12 cellular contexts compared by ENCODE assay signal in genomic region chr19:19538767-19539166, GRCh38. TPM values are rescaled to one million over a fixed set of nuclear protein-coding genes. Genes with fewer than 3 reads are reported as not detected.
DNase-seq lines count a peak whose midpoint lies in the region; ATAC-seq, FAIRE-seq and TF ChIP-seq lines count a peak whose summit lies in the region.
"Had no signal": no experiment of that assay in that cellular context is flagged by ENCODE, and none has a peak within 500 bp of the region (broad histone marks: within the 10 kb centered on the region; RNA-seq: fewer than 3 reads in every experiment).

No MANE protein-coding gene starts in this region.

- H3K4me3 ChIP-seq in NB4 (ENCODE audit: low read depth, low read length) = no peak overlapping the region
- H3K4me3 ChIP-seq in skeletal muscle cell (ENCODE audit: low read depth, low read length) = peak overlapping the region; percentile 34

- TF ChIP-seq CTCF in NB4 (IDR thresholded peaks at IDR 0.05; ENCODE audit: low read depth, low read length) = no peak
- no peak for TF ChIP-seq CTCF in endothelial cell (IDR thresholded peaks at IDR 0.05; ENCODE audit: unreplicated experiment)

- DNase-seq in activated CD4-positive, alpha-beta T cell treated with anti-CD3 and anti-CD28 coated beads for 36 hours = no peak
- no peak for DNase-seq in activated CD4-positive, alpha-beta T cell treated with anti-CD3 and anti-CD28 coated beads, Interleukin-2, amount 50 U/mL, for 1 hour
- DNase-seq in NB4 (ENCODE audit: low read depth) (peak; percentile 21), endothelial cell (ENCODE audit: low spot score) (no peak), skeletal muscle cell (ENCODE audit: low read depth) (no peak), GM12891 (ENCODE audit: insufficient read length, low spot score) (no peak), dermis blood vessel endothelial cell (no peak)
- DNase-seq: hippocampal formation, NCI-H187, occipital lobe had no signal

- H3K27me3 Mint-ChIP-seq in activated CD4-positive, alpha-beta T cell treated with anti-CD3 and anti-CD28 coated beads for 36 hours = peaks cover 11% of the 10 kb centered on the region
- H3K27me3 Mint-ChIP-seq in endothelial cell (ENCODE audit: unreplicated experiment) = peaks cover 22% of the 10 kb centered on the region

- intact Hi-C loops in activated CD4-positive, alpha-beta T cell treated with anti-CD3 and anti-CD28 coated beads for 36 hours (cut with DNase I, micrococcal nuclease) = no loop called here

- no peak for TF ChIP-seq POLR2A in NB4 (IDR thresholded peaks at IDR 0.05; ENCODE audit: extremely low read depth, insufficient read length)
- TF ChIP-seq POLR2A in GM12891 (IDR thresholded peaks at IDR 0.05; ENCODE audit: low read depth, low read length) = no peak

- no peak overlapping the region for H3K27ac Mint-ChIP-seq in activated CD4-positive, alpha-beta T cell treated with anti-CD3 and anti-CD28 coated beads for 36 hours
- no peak overlapping the region for H3K27ac Mint-ChIP-seq in endothelial cell (ENCODE audit: unreplicated experiment)

- ATAC-seq in activated CD4-positive, alpha-beta T cell treated with anti-CD3 and anti-CD28 coated beads for 36 hours = no peak
- ATAC-seq in HG02938 (IDR thresholded peaks at IDR 0.05; ENCODE audit: unreplicated experiment) = no peak

- CTCF ChIA-PET in activated CD4-positive, alpha-beta T cell treated with anti-CD3 and anti-CD28 coated beads for 36 hours (lab: Charles Lee) = interaction anchor here (0.6 to 0.9 kb wide), 2 partner anchors 17 to 72 kb away, joined by 3 read pairs; no protein-coding TSS in a partner anchor

- POLR2A ChIA-PET in activated CD4-positive, alpha-beta T cell treated with anti-CD3 and anti-CD28 coated beads for 36 hours (lab: Charles Lee) = interaction anchor here (0.6 kb wide), 1 partner anchor 100 kb away, joined by 3 read pairs; no protein-coding TSS in a partner anchor

- no peak for FAIRE-seq in GM12891 (lab: Jason Lieb, UNC)
- FAIRE-seq: colon had no signal

- H3K4me1 Mint-ChIP-seq in activated CD4-positive, alpha-beta T cell treated with anti-CD3 and anti-CD28 coated beads for 36 hours = peaks cover 29% of the 10 kb centered on the region
- no peaks in the 10 kb centered on the region for H3K4me1 Mint-ChIP-seq in endothelial cell (ENCODE audit: unreplicated experiment)

- peaks cover 3% of the 10 kb centered on the region for H3K36me3 Mint-ChIP-seq in activated CD4-positive, alpha-beta T cell treated with anti-CD3 and anti-CD28 coated beads for 36 hours (ENCODE audit: low read depth)
- peaks cover 12% of the 10 kb centered on the region for H3K36me3 Mint-ChIP-seq in endothelial cell (ENCODE audit: low read depth, unreplicated experiment)

- no peaks in the 10 kb centered on the region for H3K9me3 Mint-ChIP-seq in activated CD4-positive, alpha-beta T cell treated with anti-CD3 and anti-CD28 coated beads for 36 hours (ENCODE audit: low read depth)
- H3K9me3 Mint-ChIP-seq in endothelial cell (ENCODE audit: unreplicated experiment) = no peaks in the 10 kb centered on the region

- peak overlapping the region; percentile 2 for H3K4me3 Mint-ChIP-seq in activated CD4-positive, alpha-beta T cell treated with anti-CD3 and anti-CD28 coated beads for 36 hours
- peak overlapping the region; percentile 28 for H3K4me3 Mint-ChIP-seq in endothelial cell (ENCODE audit: unreplicated experiment)

TF ChIP-seq in GM12891, 5 proteins besides CTCF, POLR2A, EP300 and RAD21:
- TF ChIP-seq SPI1 (IDR thresholded peaks at IDR 0.05; ENCODE audit: low read depth, low read length) (no peak), POLR2AphosphoS5 (IDR thresholded peaks at IDR 0.05; ENCODE audit: low read depth, low read length) (no peak), POU2F2 (IDR thresholded peaks at IDR 0.05; ENCODE audit: low read depth, low read length) (no peak), PAX5 (IDR thresholded peaks at IDR 0.05; ENCODE audit: insufficient read depth, low read length, severe bottlenecking) (no peak), TAF1 (IDR thresholded peaks at IDR 0.05; ENCODE audit: low read depth, low read length) (no peak)

RNA-seq across cellular contexts. Expression of gene CILP2, which starts 0.7 kb away (rescaled TPM):
- under 1 TPM; 0.19 to 0.27 TPM for total RNA-seq in activated CD4-positive, alpha-beta T cell treated with anti-CD3 and anti-CD28 coated beads for 36 hours
- total RNA-seq in endothelial cell (ENCODE audit: unreplicated experiment) (0.23 TPM), dermis blood vessel endothelial cell (0.17 TPM in 1 of 2 replicates, not detected in the other)
- polyA plus RNA-seq in GM12891 (2012; ENCODE audit: low read depth, missing spikeins) = 0.28 TPM

RNA-seq across cellular contexts. Expression of gene YJEFN3, which starts 10.1 kb away (rescaled TPM):
- 10 to 100 TPM; 10.7 to 11.4 TPM for total RNA-seq in activated CD4-positive, alpha-beta T cell treated with anti-CD3 and anti-CD28 coated beads for 36 hours
- total RNA-seq in endothelial cell (ENCODE audit: unreplicated experiment) (5.2 TPM), dermis blood vessel endothelial cell (0.14 and 0.17 TPM in 2 replicates)
- 4.6 TPM for polyA plus RNA-seq in GM12891 (2012; ENCODE audit: low read depth, missing spikeins)

RNA-seq across cellular contexts. Expression of gene NDUFA13, which starts 22.7 kb away (rescaled TPM):
- total RNA-seq in activated CD4-positive, alpha-beta T cell treated with anti-CD3 and anti-CD28 coated beads for 36 hours = 100 to 1,000 TPM; 310 to 323 TPM
- 278 TPM for total RNA-seq in endothelial cell (ENCODE audit: unreplicated experiment)
- 397 TPM for polyA plus RNA-seq in GM12891 (2012; ENCODE audit: low read depth, missing spikeins)
- total RNA-seq in dermis blood vessel endothelial cell = 95.3 and 191 TPM in 2 replicates

RNA-seq across cellular contexts. Expression of gene TSSK6, which starts 23.4 kb away (rescaled TPM):
- total RNA-seq in activated CD4-positive, alpha-beta T cell treated with anti-CD3 and anti-CD28 coated beads for 36 hours = 1 to 10 TPM; 3.8 to 4.4 TPM
- 2.7 TPM for total RNA-seq in endothelial cell (ENCODE audit: unreplicated experiment)
- 1.2 TPM for polyA plus RNA-seq in GM12891 (2012; ENCODE audit: low read depth, missing spikeins)
- total RNA-seq in dermis blood vessel endothelial cell = 0.68 and 1.4 TPM in 2 replicates
